23 cellular contexts compared by ENCODE assay signal in the genomic region with DNA sequence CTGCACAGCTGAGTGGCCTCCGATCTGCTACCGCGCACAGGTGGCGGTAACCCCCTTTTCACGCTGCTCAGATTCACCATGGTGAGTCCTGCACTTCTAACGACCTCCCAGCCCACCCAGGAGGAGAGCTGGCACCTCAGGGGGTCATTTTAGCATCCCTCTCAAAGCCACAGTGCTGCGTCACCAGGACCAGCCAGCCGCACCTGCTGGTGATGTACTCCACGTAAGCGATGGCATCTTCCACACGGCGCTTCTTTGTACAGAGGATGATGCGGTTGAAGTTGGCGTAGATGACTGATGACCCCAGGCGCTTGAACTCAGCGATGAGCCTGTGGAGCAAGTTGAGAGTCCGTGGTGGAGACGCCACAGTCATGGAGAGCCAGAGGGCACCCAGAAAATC. TPM values are rescaled to one million over a fixed set of nuclear protein-coding genes. Genes with fewer than 3 reads are reported as not detected.
"Had no signal": no experiment of that assay in that cellular context is flagged by ENCODE, and none has a peak within 500 bp of the region (broad histone marks: within the 10 kb centered on the region; RNA-seq: fewer than 3 reads in every experiment).

No MANE protein-coding gene starts in this region.

- DNase-seq: cerebellar nuclear complex; esophagus squamous epithelium; head of caudate nucleus; hippocampal formation; mammary epithelial cell; naive thymus-derived CD8-positive, alpha-beta T cell; ovary; stimulated activated CD4-positive, alpha-beta T cell treated with anti-CD3 and anti-CD28 coated beads, Interleukin-12 subunit alpha, Interleukin-12 subunit beta, amount 100 ng/mL, for 4 hours; upper lobe of right lung had no signal

- H2AFZ ChIP-seq: neural progenitor cell had no signal

- H3K4me3 Mint-ChIP-seq: dendritic cell treated with granulocyte-macrophage colony-stimulating factor and Interleukin-4, amounts not matched to agents 40 ng/mL and 50 ng/mL, for 4 days; naive thymus-derived CD8-positive, alpha-beta T cell; neural progenitor cell; stimulated activated naive CD8-positive, alpha-beta T cell treated with anti-CD3 and anti-CD28 coated beads, Interleukin-15, Interleukin-2, amounts not matched to agents 100 ng/mL and 50 ng/mL, for 24 hours had no signal

- H3K27me3 Mint-ChIP-seq: dendritic cell treated with granulocyte-macrophage colony-stimulating factor and Interleukin-4, amounts not matched to agents 40 ng/mL and 50 ng/mL, for 4 days; naive thymus-derived CD8-positive, alpha-beta T cell; stimulated activated naive CD8-positive, alpha-beta T cell treated with anti-CD3 and anti-CD28 coated beads, Interleukin-15, Interleukin-2, amounts not matched to agents 100 ng/mL and 50 ng/mL, for 24 hours had no signal

- H3K9me3 ChIP-seq: esophagus squamous epithelium, gastroesophageal sphincter, mucosa of descending colon, ovary, right atrium auricular region, sigmoid colon, tibial artery, upper lobe of right lung had no signal

- H3K4me3 ChIP-seq: esophagus squamous epithelium, gastroesophageal sphincter, mucosa of descending colon, neural progenitor cell, ovary, right atrium auricular region, sigmoid colon, skin epidermis, tibial artery, upper lobe of right lung had no signal

- H3K27ac ChIP-seq: esophagus squamous epithelium, gastroesophageal sphincter, neural progenitor cell, ovary, right atrium auricular region, sigmoid colon, skin epidermis, tibial artery, upper lobe of right lung had no signal

- H3K4me1 ChIP-seq: esophagus squamous epithelium, neural progenitor cell, right atrium auricular region, sigmoid colon, tibial artery, upper lobe of right lung had no signal

- H3K9me3 Mint-ChIP-seq: dendritic cell treated with granulocyte-macrophage colony-stimulating factor and Interleukin-4, amounts not matched to agents 40 ng/mL and 50 ng/mL, for 4 days; naive thymus-derived CD8-positive, alpha-beta T cell; neural progenitor cell; stimulated activated naive CD8-positive, alpha-beta T cell treated with anti-CD3 and anti-CD28 coated beads, Interleukin-15, Interleukin-2, amounts not matched to agents 100 ng/mL and 50 ng/mL, for 24 hours had no signal

- H3K27ac Mint-ChIP-seq: dendritic cell treated with granulocyte-macrophage colony-stimulating factor and Interleukin-4, amounts not matched to agents 40 ng/mL and 50 ng/mL, for 4 days; neural progenitor cell; stimulated activated naive CD8-positive, alpha-beta T cell treated with anti-CD3 and anti-CD28 coated beads, Interleukin-15, Interleukin-2, amounts not matched to agents 100 ng/mL and 50 ng/mL, for 24 hours had no signal

- H3K4me2 ChIP-seq: neural progenitor cell had no signal

- H3K27me3 ChIP-seq: esophagus squamous epithelium, gastroesophageal sphincter, neural progenitor cell, ovary, right atrium auricular region, sigmoid colon, tibial artery, upper lobe of right lung had no signal

- ATAC-seq: naive thymus-derived CD8-positive, alpha-beta T cell had no signal

- H3K9ac ChIP-seq: neural progenitor cell had no signal

- H3K36me3 ChIP-seq: neural progenitor cell, ovary had no signal

RNA-seq across cellular contexts. Expression of a gene that starts 19.2 kb away (rescaled TPM):
- total RNA-seq: epithelial cell of proximal tubule; left lobe of liver; lower leg skin; mammary epithelial cell; naive thymus-derived CD8-positive, alpha-beta T cell; posterior vena cava; right atrium auricular region; temporal lobe had no signal
- polyA plus RNA-seq: mammary epithelial cell; naive thymus-derived CD8-positive, alpha-beta T cell had no signal

RNA-seq across cellular contexts. Expression of a gene that starts 27.4 kb away (rescaled TPM):
- total RNA-seq: epithelial cell of proximal tubule; gastroesophageal sphincter; lower leg skin; mammary epithelial cell; mucosa of descending colon; naive thymus-derived CD8-positive, alpha-beta T cell; right atrium auricular region; temporal lobe had no signal
- polyA plus RNA-seq: mammary epithelial cell; naive thymus-derived CD8-positive, alpha-beta T cell had no signal
